In genomic region chr7:30799206-30799975, GRCh38 we compare ENCODE assay signal across 10 cellular contexts. TPM values are rescaled to one million over a fixed set of nuclear protein-coding genes. Genes with fewer than 3 reads are reported as not detected.
A peak's percentile ranks its signal among the peaks of the same experiment; 100 is the strongest.
DNase-seq lines count a peak whose midpoint lies in the region; ATAC-seq and TF ChIP-seq lines count a peak whose summit lies in the region.
"Had no signal": no experiment of that assay in that cellular context is flagged by ENCODE, and none has a peak within 500 bp of the region (broad histone marks: within the 10 kb centered on the region; RNA-seq: fewer than 3 reads in every experiment).

No MANE protein-coding gene starts in this region.

- no peaks in the 10 kb centered on the region for H3K27me3 Mint-ChIP-seq in activated T-cell treated with anti-CD3 and anti-CD28 coated beads, Interleukin-2, amount 50 U/mL, for 72 hours (ENCODE audit: low read depth)
- H3K27me3 Mint-ChIP-seq: dendritic cell treated with granulocyte-macrophage colony-stimulating factor and Interleukin-4, amounts not matched to agents 40 ng/mL and 50 ng/mL, for 4 days had no signal

- H3K36me3 ChIP-seq in brain microvascular endothelial cell (replicated peaks): no peaks in the 10 kb centered on the region

- ATAC-seq in GM19455 (IDR thresholded peaks at IDR 0.05; ENCODE audit: unreplicated experiment) (peak; percentile 51), HG03378 (IDR thresholded peaks at IDR 0.05; ENCODE audit: unreplicated experiment) (peak; percentile 86)
- no peak for ATAC-seq in activated T-cell treated with anti-CD3 and anti-CD28 coated beads, Interleukin-2, amount 50 U/mL, for 72 hours (replicated peaks in 1 of 2)
- ATAC-seq: HCT116 had no signal

- H3K27me3 ChIP-seq in brain microvascular endothelial cell (replicated peaks): no peaks in the 10 kb centered on the region

- DNase-seq in CD1c-positive myeloid dendritic cell (ENCODE audit: extremely low spot score): peak; percentile 3
- DNase-seq in brain microvascular endothelial cell: peak; percentile 88
- DNase-seq in pulmonary artery endothelial cell (ENCODE audit: low read depth, low spot score): peak; percentile 32
- DNase-seq in Kasumi-1 (lab: John Stamatoyannopoulos, UW): no peak
- no peak for DNase-seq in AML-193 (lab: John Stamatoyannopoulos, UW)
- DNase-seq in activated T-cell treated with anti-CD3 and anti-CD28 coated beads, Interleukin-2, amount 50 U/mL, for 72 hours: no peak

- no peaks in the 10 kb centered on the region for H3K36me3 Mint-ChIP-seq in activated T-cell treated with anti-CD3 and anti-CD28 coated beads, Interleukin-2, amount 50 U/mL, for 72 hours (ENCODE audit: insufficient read depth in 2 of 2)

- H3K9me3 Mint-ChIP-seq in activated T-cell treated with anti-CD3 and anti-CD28 coated beads, Interleukin-2, amount 50 U/mL, for 72 hours: no peaks in the 10 kb centered on the region
- H3K9me3 Mint-ChIP-seq: dendritic cell treated with granulocyte-macrophage colony-stimulating factor and Interleukin-4, amounts not matched to agents 40 ng/mL and 50 ng/mL, for 4 days had no signal

- no peak overlapping the region for H3K4me3 ChIP-seq in brain microvascular endothelial cell (ENCODE audit: low read depth, low read length)

- peak overlapping the region; percentile 30 for H3K27ac ChIP-seq in brain microvascular endothelial cell

- H3K4me3 Mint-ChIP-seq in activated T-cell treated with anti-CD3 and anti-CD28 coated beads, Interleukin-2, amount 50 U/mL, for 72 hours: no peak overlapping the region
- H3K4me3 Mint-ChIP-seq: dendritic cell treated with granulocyte-macrophage colony-stimulating factor and Interleukin-4, amounts not matched to agents 40 ng/mL and 50 ng/mL, for 4 days had no signal

- H3K4me1 Mint-ChIP-seq in activated T-cell treated with anti-CD3 and anti-CD28 coated beads, Interleukin-2, amount 50 U/mL, for 72 hours (ENCODE audit: low read depth): peaks cover 10% of the 10 kb centered on the region

- no peak overlapping the region for H3K27ac Mint-ChIP-seq in activated T-cell treated with anti-CD3 and anti-CD28 coated beads, Interleukin-2, amount 50 U/mL, for 72 hours
- H3K27ac Mint-ChIP-seq: dendritic cell treated with granulocyte-macrophage colony-stimulating factor and Interleukin-4, amounts not matched to agents 40 ng/mL and 50 ng/mL, for 4 days had no signal

- TF ChIP-seq CTCF in brain microvascular endothelial cell (IDR thresholded peaks at IDR 0.05; ENCODE audit: low read depth, low read length, missing control alignments): no peak

- in situ Hi-C loops in brain microvascular endothelial cell (cut with HindIII; ENCODE audit: low pct_ligation_motif_present, low sequenced_read_pairs): no loop called here

RNA-seq across cellular contexts. Expression of gene MINDY4, which starts 28.2 kb away (rescaled TPM):
- 2.2 and 3.2 TPM in 2 replicates for total RNA-seq in pulmonary artery endothelial cell
- total RNA-seq in activated T-cell treated with anti-CD3 and anti-CD28 coated beads, Interleukin-2, amount 50 U/mL, for 72 hours: 1 to 10 TPM; 1.1 to 1.9 TPM

RNA-seq across cellular contexts. Expression of gene INMT, which starts 47.5 kb away (rescaled TPM):
- not detected in 2 replicates for total RNA-seq in pulmonary artery endothelial cell
- under 1 TPM in 1 of 2 donors, not detected in 1; 0.53 TPM for total RNA-seq in activated T-cell treated with anti-CD3 and anti-CD28 coated beads, Interleukin-2, amount 50 U/mL, for 72 hours

Comparison
In these comparisons a context has a peak if more than half of its experiments do, and no peak if none do; other contexts are left out.
1. DNase-seq: peak in CD1c-positive myeloid dendritic cell (single experiment), brain microvascular endothelial cell (single experiment) and pulmonary artery endothelial cell (single experiment); none in Kasumi-1 (0 of 2), AML-193 (0 of 2) and activated T-cell treated with anti-CD3 and anti-CD28 coated beads, Interleukin-2, amount 50 U/mL, for 72 hours (0 of 2).
2. ATAC-seq: peak in GM19455 (single experiment) and HG03378 (single experiment); none in activated T-cell treated with anti-CD3 and anti-CD28 coated beads, Interleukin-2, amount 50 U/mL, for 72 hours (0 of 2).